Comparison of ENCODE assay signal across 15 cellular contexts in the genomic region with DNA sequence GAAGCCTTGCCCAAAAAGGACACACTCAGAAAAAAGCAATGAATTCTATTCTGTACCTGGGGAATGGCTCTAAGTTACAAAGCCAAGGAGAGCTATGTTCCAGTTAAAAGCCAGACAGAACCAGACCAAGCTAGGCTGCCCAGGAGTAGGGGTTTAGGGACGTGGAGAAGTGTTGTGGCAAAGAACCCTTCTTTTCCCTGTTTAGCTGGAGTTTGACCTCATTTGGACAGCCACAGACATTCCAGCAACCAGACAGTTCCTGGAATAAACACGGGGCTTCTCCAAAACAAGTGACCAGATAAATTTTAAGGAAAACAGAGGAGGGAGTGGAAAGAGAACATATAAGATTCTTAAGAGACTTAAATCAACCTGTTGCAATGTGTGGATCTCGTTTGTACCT.
DNase-seq lines count a peak whose midpoint lies in the region; ATAC-seq and TF ChIP-seq lines count a peak whose summit lies in the region.
"Had no signal": no experiment of that assay in that cellular context is flagged by ENCODE, and none has a peak within 500 bp of the region (broad histone marks: within the 10 kb centered on the region; RNA-seq: fewer than 3 reads in every experiment).

No MANE protein-coding gene starts in this region.

- intact Hi-C loops in tibial artery (cut with DNase I; ENCODE audit: low total_unique reads) = no loop called here

- no peaks in the 10 kb centered on the region for H3K27me3 ChIP-seq in adipocyte (replicated peaks; ENCODE audit: control insufficient read depth, insufficient read depth, low read length)
- peaks cover 6% of the 10 kb centered on the region for H3K27me3 ChIP-seq in osteoblast (ENCODE audit: insufficient read depth, low read length)
- no peaks in the 10 kb centered on the region for H3K27me3 ChIP-seq in tibial artery

- H3K9me3 ChIP-seq in adipocyte (ENCODE audit: control insufficient read depth, low read length) (no peaks in the 10 kb centered on the region), osteoblast (ENCODE audit: low read depth, low read length) (no peaks in the 10 kb centered on the region), tibial artery (no peaks in the 10 kb centered on the region)

- H2AFZ ChIP-seq in osteoblast (ENCODE audit: low read length) = no peak overlapping the region
- H2AFZ ChIP-seq: GM23248 had no signal

- TF ChIP-seq CTCF in fibroblast of mammary gland (conservative IDR thresholded peaks at IDR 0.05; ENCODE audit: control insufficient read depth, insufficient read depth, low read depth, low read length) (no peak), osteoblast (IDR thresholded peaks at IDR 0.05; ENCODE audit: extremely low read depth, low read depth, low read length) (no peak), tibial artery (IDR thresholded peaks at IDR 0.05) (no peak)

- ATAC-seq in HG02852 (IDR thresholded peaks at IDR 0.05; ENCODE audit: unreplicated experiment) = no peak
- ATAC-seq: HCT116 had no signal

- no peak overlapping the region for H3K9ac ChIP-seq in adipocyte (ENCODE audit: low read length)
- H3K9ac ChIP-seq: GM23248 had no signal

- H3K4me2 ChIP-seq in osteoblast (ENCODE audit: insufficient read depth, low read length) = no peak overlapping the region

- H3K4me1 ChIP-seq in adipocyte (ENCODE audit: control insufficient read depth, insufficient read depth, low read length) = peaks cover 26% of the 10 kb centered on the region
- no peaks in the 10 kb centered on the region for H3K4me1 ChIP-seq in osteoblast (ENCODE audit: insufficient read depth, low read length)
- peaks cover 0 to 30% (median 13%) of the 10 kb centered on the region in 4 donors for H3K4me1 ChIP-seq in tibial artery

- H3K27ac ChIP-seq in osteoblast (ENCODE audit: low read depth, low read length) (no peak overlapping the region), tibial artery (peak overlapping the region; percentile 4 to 54)
- H3K27ac ChIP-seq: GM23248 had no signal

- no peaks in the 10 kb centered on the region for H3K79me2 ChIP-seq in osteoblast (ENCODE audit: insufficient read depth, low read length)

- DNase-seq in adipocyte (ENCODE audit: low read depth) (no peak), fibroblast of mammary gland (ENCODE audit: low read depth) (peak; percentile 1), osteoblast (ENCODE audit: insufficient read length, low spot score, missing footprints) (peak; percentile 59), tibial artery (no peak), SK-N-DZ (ENCODE audit: low spot score) (no peak), middle frontal gyrus (ENCODE audit: extremely low spot score, low spot score) (no peak)
- DNase-seq: CD4-positive, CD25-positive, alpha-beta regulatory T cell; NCI-H1092 treated with DMSO at 0.1 percent for 48 hours; NCI-H1694; NCI-H2107; NCI-H226; NCI-H526 had no signal

- H3K4me3 ChIP-seq in adipocyte (ENCODE audit: low read length) (peak overlapping the region; percentile 18), fibroblast of mammary gland (ENCODE audit: control insufficient read depth, low read depth, low read length) (no peak overlapping the region), osteoblast (ENCODE audit: insufficient read depth, low read length) (no peak overlapping the region), tibial artery (no peak overlapping the region)
- H3K4me3 ChIP-seq: GM23248 had no signal

- H3K36me3 ChIP-seq in adipocyte (ENCODE audit: control insufficient read depth, insufficient read depth, low read length, severe bottlenecking) (no peaks in the 10 kb centered on the region), osteoblast (ENCODE audit: insufficient read depth, low read length) (no peaks in the 10 kb centered on the region), tibial artery (no peaks in the 10 kb centered on the region)

- no peaks in the 10 kb centered on the region for H4K20me1 ChIP-seq in osteoblast (ENCODE audit: insufficient read depth, low read length)

Comparison
In these comparisons a context has a peak if more than half of its experiments do, and no peak if none do; other contexts are left out.
1. DNase-seq: peak in fibroblast of mammary gland (single experiment) and osteoblast (single experiment); none in adipocyte (single experiment), tibial artery (0 of 2), SK-N-DZ (single experiment) and middle frontal gyrus (single experiment).